Comparison of ENCODE assay signal across 19 cellular contexts in the genomic region with DNA sequence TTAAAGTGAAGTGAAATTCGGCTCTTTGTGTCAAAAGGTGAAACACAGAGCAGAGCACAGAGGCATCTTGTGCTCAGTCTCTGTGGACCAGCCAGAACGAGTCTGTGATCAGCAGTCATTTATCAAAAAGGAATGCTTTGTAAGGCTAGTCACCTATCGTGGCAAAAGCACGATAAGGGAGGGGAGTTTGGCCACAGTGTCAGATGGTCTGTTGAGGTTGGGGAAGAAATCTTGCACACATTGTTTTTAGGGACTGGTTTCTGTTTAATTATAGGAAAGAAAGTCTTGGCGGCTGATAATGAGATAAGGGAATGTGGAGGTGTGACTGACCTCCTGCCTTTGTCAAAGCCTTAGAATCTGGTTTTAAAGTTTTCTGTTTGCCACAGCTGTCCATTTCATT. TPM values are rescaled to one million over a fixed set of nuclear protein-coding genes. Genes with fewer than 3 reads are reported as not detected.
DNase-seq lines count a peak whose midpoint lies in the region; ATAC-seq and TF ChIP-seq lines count a peak whose summit lies in the region.
"Had no signal": no experiment of that assay in that cellular context is flagged by ENCODE, and none has a peak within 500 bp of the region (broad histone marks: within the 10 kb centered on the region; RNA-seq: fewer than 3 reads in every experiment).

No MANE protein-coding gene starts in this region.

- no peak overlapping the region for H3K9ac ChIP-seq in neural progenitor cell
- H3K9ac ChIP-seq: GM23248 had no signal

- TF ChIP-seq POLR2A in testis (IDR thresholded peaks at IDR 0.05) = no peak

- H3K27ac ChIP-seq in neural progenitor cell (peak overlapping the region; percentile 2), testis (no peak overlapping the region)
- H3K27ac ChIP-seq: ascending aorta, GM23248, neutrophil had no signal

- TF ChIP-seq CTCF in fibroblast of the aortic adventitia (IDR thresholded peaks at IDR 0.05; ENCODE audit: insufficient read depth, low read length) = no peak
- no peak for TF ChIP-seq CTCF in neural progenitor cell (IDR thresholded peaks at IDR 0.05)
- TF ChIP-seq CTCF in testis (IDR thresholded peaks at IDR 0.05) = no peak

- H3K4me3 ChIP-seq in fibroblast of the aortic adventitia (ENCODE audit: low read depth, low read length) (no peak overlapping the region), neural progenitor cell (no peak overlapping the region), testis (no peak overlapping the region)
- H3K4me3 ChIP-seq: ascending aorta, GM23248, lung had no signal

- intact Hi-C loops in testis (cut with DNase I; ENCODE audit: low total_unique reads) = loop anchor here (10.0 kb wide), 1 partner anchor 320 kb away; no protein-coding TSS in a partner anchor

- peak; percentile 28 for DNase-seq in KBM-7
- DNase-seq in UCSD-AML1 (lab: John Stamatoyannopoulos, UW; ENCODE audit: unreplicated experiment) = peak; percentile 14
- peak; percentile 9 for DNase-seq in fibroblast of the aortic adventitia (ENCODE audit: low read depth)
- DNase-seq in neural progenitor cell (ENCODE audit: low spot score) = peak; percentile 11
- no peak for DNase-seq in testis
- DNase-seq: activated CD4-positive, CD25-positive, alpha-beta regulatory T cell; activated gamma-delta T cell treated with Interleukin-2 at 50 U/mL for 16 hours; GM23248; NCI-H1694; NCI-H510A; stimulated activated CD4-positive, alpha-beta T cell treated with anti-CD3 and anti-CD28 coated beads, Interleukin-4, amount 100 ng/mL, for 24 hours; SW 1271 had no signal

- no peaks in the 10 kb centered on the region for H3K9me3 ChIP-seq in neural progenitor cell (ENCODE audit: low read depth)
- H3K9me3 ChIP-seq in testis = no peaks in the 10 kb centered on the region
- H3K9me3 ChIP-seq: ascending aorta, neutrophil had no signal

- H3K9me3 Mint-ChIP-seq in neural progenitor cell = no peaks in the 10 kb centered on the region

- H3K79me2 ChIP-seq in neural progenitor cell (ENCODE audit: low read depth) = no peaks in the 10 kb centered on the region

- H4K20me1 ChIP-seq in neural progenitor cell (ENCODE audit: low read depth) = no peaks in the 10 kb centered on the region

- 41 to 45% methylated on average over 5 of the region's 5 CpGs for WGBS in testis, 2 donors

- no peak overlapping the region for H2AFZ ChIP-seq in neural progenitor cell (replicated peaks)
- H2AFZ ChIP-seq: GM23248 had no signal

- ATAC-seq in GM18861 (IDR thresholded peaks at IDR 0.05; ENCODE audit: unreplicated experiment) (no peak), GM21619 (IDR thresholded peaks at IDR 0.05; ENCODE audit: unreplicated experiment) (no peak), HG03045 (IDR thresholded peaks at IDR 0.05; ENCODE audit: unreplicated experiment) (no peak)

- H3K36me3 ChIP-seq in neural progenitor cell = no peaks in the 10 kb centered on the region
- H3K36me3 ChIP-seq in testis (ENCODE audit: low read depth, missing control alignments) = no peaks in the 10 kb centered on the region
- H3K36me3 ChIP-seq: ascending aorta, neutrophil had no signal

- in situ Hi-C loops in KBM-7 (cut with MboI; ENCODE audit: low pct_unique_long_range_greater_than_20kb, low sequenced_read_pairs) = loop anchor here (10.0 kb wide), 1 partner anchor 330 kb away; no protein-coding TSS in a partner anchor

- H3K4me1 ChIP-seq in neural progenitor cell (peaks cover 18% of the 10 kb centered on the region), testis (peaks cover 3% of the 10 kb centered on the region)
- H3K4me1 ChIP-seq: ascending aorta had no signal

- H3K27me3 ChIP-seq in neural progenitor cell (no peaks in the 10 kb centered on the region), testis (no peaks in the 10 kb centered on the region)
- H3K27me3 ChIP-seq: ascending aorta, neutrophil had no signal

- H3K27me3 Mint-ChIP-seq in neural progenitor cell (ENCODE audit: insufficient read depth, low read depth) = no peaks in the 10 kb centered on the region

- H3K4me1 Mint-ChIP-seq in neural progenitor cell = peaks cover 24% of the 10 kb centered on the region

- H3K36me3 Mint-ChIP-seq in neural progenitor cell = peaks cover 15% of the 10 kb centered on the region

- H3K27ac Mint-ChIP-seq in neural progenitor cell = peak overlapping the region; percentile 84

- H3K4me2 ChIP-seq in neural progenitor cell = peak overlapping the region; percentile 60

- H3F3A ChIP-seq in neural progenitor cell (ENCODE audit: low read depth) = peaks cover 12% of the 10 kb centered on the region

- no peak overlapping the region for H3K4me3 Mint-ChIP-seq in neural progenitor cell

RNA-seq across cellular contexts. Expression of a gene that starts 58.2 kb away (rescaled TPM):
- 9.7 and 10.6 TPM in 2 replicates for total RNA-seq in fibroblast of the aortic adventitia (ENCODE audit: low replicate concordance)
- 0.56 and 3.8 TPM in 2 replicates for total RNA-seq in neural progenitor cell (ENCODE audit: low replicate concordance)
- 1 to 10 TPM; 3.7 to 4.0 TPM for total RNA-seq in testis
- 3.7 TPM for polyA plus RNA-seq in testis (ENCODE audit: insufficient read depth, low read depth, low replicate concordance)
- total RNA-seq: HT-29 had no signal
